20 cellular contexts compared by ENCODE assay signal in the genomic region with DNA sequence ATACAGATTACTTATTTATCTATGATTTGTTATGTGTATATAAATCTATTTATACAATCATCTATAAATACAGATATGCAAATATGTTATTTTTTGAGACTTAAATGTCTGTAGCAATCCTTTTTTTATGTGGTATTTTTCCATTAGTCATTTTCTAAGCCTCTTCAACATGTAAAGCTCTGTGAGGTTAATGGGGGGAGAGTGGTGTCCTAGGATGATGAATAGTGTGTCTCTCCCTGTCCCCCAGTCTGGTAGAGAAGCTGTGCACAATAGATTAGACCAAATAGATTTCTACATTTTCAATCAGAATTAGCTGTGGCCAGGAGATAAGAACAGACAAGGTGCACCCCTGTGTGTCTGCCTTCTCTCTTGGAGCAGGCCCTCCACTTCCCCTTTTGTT.
"Had no signal": no experiment of that assay in that cellular context is flagged by ENCODE, and none has a peak within 500 bp of the region (broad histone marks: within the 10 kb centered on the region; RNA-seq: fewer than 3 reads in every experiment).

No MANE protein-coding gene starts in this region.

- H3K4me1 ChIP-seq: breast epithelium, prostate gland, right lobe of liver had no signal

- H3K9me3 Mint-ChIP-seq: type B pancreatic cell had no signal

- H3K27ac ChIP-seq: breast epithelium, neutrophil, prostate gland, right lobe of liver, spleen had no signal

- H3K27me3 Mint-ChIP-seq: activated CD4-positive, alpha-beta T cell treated with anti-CD3 and anti-CD28 coated beads, Interleukin-2, amount 10 ng/mL, durations not matched to agents 7 days and 5 days; activated T-cell treated with anti-CD3 and anti-CD28 coated beads, Interleukin-2, amount 50 U/mL, for 24 hours; naive B cell; stimulated activated memory B cell treated with anti-CD40 and anti-IgM and Interleukin-4, amounts not matched to agents 10 μg/mL and 1 μg/mL and 100 μg/mL, for 72 hours; type B pancreatic cell had no signal

- H3K36me3 ChIP-seq: breast epithelium had no signal

- ATAC-seq: activated naive CD4-positive, alpha-beta T cell treated with anti-CD3 and anti-CD28 coated beads, Interleukin-2, amount 50 U/mL, for 72 hours; left colon; right lobe of liver; stimulated activated memory B cell treated with anti-CD40 and anti-IgM and Interleukin-4, amounts not matched to agents 10 μg/mL and 1 μg/mL and 100 μg/mL, for 72 hours had no signal

- H3K9me3 ChIP-seq: breast epithelium, esophagus squamous epithelium, neutrophil, prostate gland, right lobe of liver had no signal

- H3K27me3 ChIP-seq: breast epithelium, esophagus squamous epithelium, neutrophil, right lobe of liver, spleen had no signal

- DNase-seq: activated CD4-positive, alpha-beta T cell treated with anti-CD3 and anti-CD28 coated beads, Interleukin-2, amount 10 ng/mL, durations not matched to agents 7 days and 5 days; activated effector memory CD4-positive, alpha-beta T cell treated with anti-CD3 and anti-CD28 coated beads, Interleukin-2, amount 50 U/mL, for 16 hours; activated T-cell treated with anti-CD3 and anti-CD28 coated beads, Interleukin-2, amount 50 U/mL, for 24 hours; esophagus squamous epithelium; foreskin fibroblast; head of caudate nucleus; left colon; naive B cell; right lobe of liver; spleen; stimulated activated CD4-positive, alpha-beta T cell treated with anti-CD3 and anti-CD28 coated beads, Interleukin-1b, Interleukin-23, amount 100 ng/mL, for 48 hours; substantia nigra; T-helper 9 cell had no signal

- H3K4me3 Mint-ChIP-seq: activated CD4-positive, alpha-beta T cell treated with anti-CD3 and anti-CD28 coated beads, Interleukin-2, amount 10 ng/mL, durations not matched to agents 7 days and 5 days; activated T-cell treated with anti-CD3 and anti-CD28 coated beads, Interleukin-2, amount 50 U/mL, for 24 hours; naive B cell; stimulated activated memory B cell treated with anti-CD40 and anti-IgM and Interleukin-4, amounts not matched to agents 10 μg/mL and 1 μg/mL and 100 μg/mL, for 72 hours; type B pancreatic cell had no signal

- H3K4me1 Mint-ChIP-seq: activated CD4-positive, alpha-beta T cell treated with anti-CD3 and anti-CD28 coated beads, Interleukin-2, amount 10 ng/mL, durations not matched to agents 7 days and 5 days had no signal

- H3K4me3 ChIP-seq: breast epithelium, esophagus squamous epithelium, lung, prostate gland, right lobe of liver, spleen had no signal

- H3K27ac Mint-ChIP-seq: activated CD4-positive, alpha-beta T cell treated with anti-CD3 and anti-CD28 coated beads, Interleukin-2, amount 10 ng/mL, durations not matched to agents 7 days and 5 days; activated naive CD4-positive, alpha-beta T cell treated with anti-CD3 and anti-CD28 coated beads, Interleukin-2, amount 50 U/mL, for 72 hours; activated T-cell treated with anti-CD3 and anti-CD28 coated beads, Interleukin-2, amount 50 U/mL, for 24 hours; stimulated activated memory B cell treated with anti-CD40 and anti-IgM and Interleukin-4, amounts not matched to agents 10 μg/mL and 1 μg/mL and 100 μg/mL, for 72 hours; type B pancreatic cell had no signal
